Comparison of ENCODE assay signal across 1 cellular context in the genomic region with DNA sequence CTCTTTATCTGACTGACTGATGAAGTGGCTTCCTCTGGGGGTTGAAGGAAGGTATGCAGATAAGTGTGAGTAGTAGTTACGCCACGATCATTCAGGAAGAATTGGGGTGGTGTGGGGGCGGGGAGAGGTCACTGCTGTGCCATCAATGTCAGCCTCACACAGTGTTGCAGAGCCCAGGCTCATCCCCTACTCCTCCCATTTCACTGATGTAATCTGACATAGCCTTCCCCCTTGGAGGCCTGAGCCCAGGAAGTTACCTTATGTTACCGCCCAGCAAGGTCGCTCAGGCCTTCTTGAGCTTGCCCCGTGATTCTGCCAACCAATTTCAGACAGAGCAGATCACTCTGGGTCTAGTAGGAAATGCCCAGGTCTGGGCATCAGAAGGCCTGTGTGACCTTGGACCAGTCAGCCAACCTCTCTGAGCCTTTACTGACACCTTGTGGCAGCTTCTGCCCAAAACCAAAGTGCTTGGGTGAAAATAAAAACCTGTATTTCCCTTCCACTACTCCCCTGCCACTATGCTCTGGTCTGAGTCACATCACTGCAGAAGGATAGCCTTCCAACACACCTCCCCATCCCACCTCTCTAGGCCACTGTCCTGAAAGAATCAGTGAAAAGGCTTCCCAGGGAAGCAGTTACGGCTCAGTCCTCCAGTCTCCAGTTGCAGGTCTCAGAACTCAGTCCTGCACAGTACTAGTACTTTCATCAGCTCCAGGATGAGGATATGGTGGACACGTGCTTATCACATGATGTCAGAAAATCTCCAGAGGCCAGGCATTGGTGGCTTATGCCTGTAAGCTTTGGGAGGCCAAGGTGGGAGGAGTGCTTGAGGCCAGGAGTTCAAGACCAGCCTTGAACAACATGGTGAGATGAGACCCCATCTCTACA.
A peak's percentile ranks its signal among the peaks of the same experiment; 100 is the strongest.
TF ChIP-seq lines count a peak whose summit lies in the region.

No MANE protein-coding gene starts in this region.

TF ChIP-seq in GM12878, 131 proteins besides CTCF, POLR2A, EP300 and RAD21:
- TF ChIP-seq, protein P1, sequence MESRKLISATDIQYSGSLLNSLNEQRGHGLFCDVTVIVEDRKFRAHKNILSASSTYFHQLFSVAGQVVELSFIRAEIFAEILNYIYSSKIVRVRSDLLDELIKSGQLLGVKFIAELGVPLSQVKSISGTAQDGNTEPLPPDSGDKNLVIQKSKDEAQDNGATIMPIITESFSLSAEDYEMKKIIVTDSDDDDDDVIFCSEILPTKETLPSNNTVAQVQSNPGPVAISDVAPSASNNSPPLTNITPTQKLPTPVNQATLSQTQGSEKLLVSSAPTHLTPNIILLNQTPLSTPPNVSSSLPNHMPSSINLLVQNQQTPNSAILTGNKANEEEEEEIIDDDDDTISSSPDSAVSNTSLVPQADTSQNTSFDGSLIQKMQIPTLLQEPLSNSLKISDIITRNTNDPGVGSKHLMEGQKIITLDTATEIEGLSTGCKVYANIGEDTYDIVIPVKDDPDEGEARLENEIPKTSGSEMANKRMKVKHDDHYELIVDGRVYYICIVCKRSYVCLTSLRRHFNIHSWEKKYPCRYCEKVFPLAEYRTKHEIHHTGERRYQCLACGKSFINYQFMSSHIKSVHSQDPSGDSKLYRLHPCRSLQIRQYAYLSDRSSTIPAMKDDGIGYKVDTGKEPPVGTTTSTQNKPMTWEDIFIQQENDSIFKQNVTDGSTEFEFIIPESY (IDR thresholded peaks at IDR 0.05) = no peak
- TF ChIP-seq SMC3 (IDR thresholded peaks at IDR 0.05; ENCODE audit: borderline replicate concordance, low read length) = 0 out of 2 replicates have a peak, but pooled peaks have one; percentile 11
- TF ChIP-seq RCOR1 (conservative IDR thresholded peaks at IDR 0.05; ENCODE audit: low read depth, low read length) = no peak
